8 cellular contexts compared by ENCODE assay signal in the genomic region with DNA sequence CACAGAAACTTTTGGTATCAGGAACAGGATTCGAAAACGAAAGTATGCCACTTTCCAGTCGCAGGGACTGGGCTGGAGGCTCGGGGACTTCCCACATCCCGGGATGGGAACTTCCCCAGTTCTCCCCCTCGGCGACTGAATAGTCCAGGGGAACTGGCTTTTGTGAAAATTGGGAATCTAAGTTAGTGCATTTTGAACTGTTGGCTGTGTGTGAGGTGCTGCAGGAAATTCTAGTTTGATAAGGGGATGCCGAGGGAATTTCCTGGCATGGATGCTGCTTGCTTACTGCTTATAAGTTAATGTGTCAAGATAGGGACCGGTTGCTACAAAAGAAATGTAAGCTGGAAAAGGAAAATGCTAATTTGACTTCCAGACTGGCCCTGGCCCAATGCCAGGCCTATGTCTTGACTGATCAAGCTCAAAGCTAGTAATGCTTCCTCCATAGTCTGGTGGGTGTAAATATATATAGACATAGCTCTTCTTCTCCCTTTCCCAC.
A peak's percentile ranks its signal among the peaks of the same experiment; 100 is the strongest.
DNase-seq lines count a peak whose midpoint lies in the region; ATAC-seq and TF ChIP-seq lines count a peak whose summit lies in the region.

No MANE protein-coding gene starts in this region.

- H3K27ac ChIP-seq in OCI-LY3 (ENCODE audit: low read length) (peak overlapping the region; percentile 49), parathyroid adenoma (peak overlapping the region; percentile 43)

- peak overlapping the region; percentile 54 for H3K4me3 ChIP-seq in OCI-LY3 (ENCODE audit: low read length)
- H3K4me3 ChIP-seq in parathyroid adenoma (ENCODE audit: low read depth, low read length) = peak overlapping the region; percentile 14

- H3K4me1 ChIP-seq in OCI-LY3 (ENCODE audit: low read length) (peaks cover 28% of the 10 kb centered on the region), parathyroid adenoma (no peaks in the 10 kb centered on the region)

- H2AFZ ChIP-seq in OCI-LY3 (ENCODE audit: low read depth, low read length) = peak overlapping the region; percentile 52; the same call in 1 of the 2 replicates
- peak overlapping the region; percentile 76 for H2AFZ ChIP-seq in parathyroid adenoma

- no peak for ATAC-seq in HG02840 (IDR thresholded peaks at IDR 0.05; ENCODE audit: low FRiP score, unreplicated experiment)
- ATAC-seq in GM18861 (IDR thresholded peaks at IDR 0.05; ENCODE audit: unreplicated experiment) = no peak

- no peak for TF ChIP-seq CTCF in OCI-LY3 (IDR thresholded peaks at IDR 0.05; ENCODE audit: low read depth, low read length)
- no peak for TF ChIP-seq CTCF in parathyroid adenoma (IDR thresholded peaks at IDR 0.05)

- no peaks in the 10 kb centered on the region for H3K79me2 ChIP-seq in OCI-LY3 (ENCODE audit: low read length)
- H3K79me2 ChIP-seq in parathyroid adenoma = no peaks in the 10 kb centered on the region

- H3K4me2 ChIP-seq in OCI-LY3 (ENCODE audit: low read length) = peak overlapping the region; percentile 73
- peak overlapping the region; percentile 25 for H3K4me2 ChIP-seq in parathyroid adenoma (ENCODE audit: low read length)

- DNase-seq in NCI-H2081 (lab: John Stamatoyannopoulos, UW) (peak; percentile 32 to 54), NCI-H2081 treated with DMSO at 0.1 percent for 48 hours (lab: John Stamatoyannopoulos, UW) (no peak), fibroblast of gingiva (ENCODE audit: low read depth) (peak; percentile 14)
- no peak for DNase-seq in stimulated activated CD8-positive, alpha-beta memory T cell treated with anti-CD3 and anti-CD28 coated beads, Interleukin-4, amount 100 ng/mL, for 48 hours

- H3K9me3 ChIP-seq in OCI-LY3 (ENCODE audit: insufficient read depth, low read length) (no peaks in the 10 kb centered on the region), parathyroid adenoma (ENCODE audit: control insufficient read depth, low read length) (no peaks in the 10 kb centered on the region)

- H3K27me3 ChIP-seq in OCI-LY3 (ENCODE audit: low read depth, low read length) (no peaks in the 10 kb centered on the region), parathyroid adenoma (ENCODE audit: control insufficient read depth, insufficient read depth, low read length) (no peaks in the 10 kb centered on the region)

- H4K20me1 ChIP-seq in OCI-LY3 (ENCODE audit: insufficient read depth, low read length) = no peaks in the 10 kb centered on the region

- H3K9ac ChIP-seq in OCI-LY3 (ENCODE audit: low read length) (peak overlapping the region; percentile 3; the same call in 1 of the 2 replicates), parathyroid adenoma (no peak overlapping the region)

- no peaks in the 10 kb centered on the region for H3K36me3 ChIP-seq in OCI-LY3 (replicated peaks; ENCODE audit: low read depth, low read length)
- no peaks in the 10 kb centered on the region for H3K36me3 ChIP-seq in parathyroid adenoma (ENCODE audit: control insufficient read depth, insufficient read depth, low read length)

Comparison
In these comparisons a context has a peak if more than half of its experiments do, and no peak if none do; other contexts are left out.
1. DNase-seq: peak in NCI-H2081 (2 of 2) and fibroblast of gingiva (single experiment); none in NCI-H2081 treated with DMSO at 0.1 percent for 48 hours (single experiment) and stimulated activated CD8-positive, alpha-beta memory T cell treated with anti-CD3 and anti-CD28 coated beads, Interleukin-4, amount 100 ng/mL, for 48 hours (single experiment).